20 cellular contexts compared by ENCODE assay signal in genomic region chr14:33163109-33163508, GRCh38.
DNase-seq lines count a peak whose midpoint lies in the region; ATAC-seq, FAIRE-seq and TF ChIP-seq lines count a peak whose summit lies in the region.
"Had no signal": no experiment of that assay in that cellular context is flagged by ENCODE, and none has a peak within 500 bp of the region (broad histone marks: within the 10 kb centered on the region; RNA-seq: fewer than 3 reads in every experiment).

No MANE protein-coding gene starts in this region.

- H3K27me3 ChIP-seq in OCI-LY1 (ENCODE audit: insufficient read depth, low read length) (no peaks in the 10 kb centered on the region), endodermal cell (ENCODE audit: control insufficient read depth, insufficient read depth, low read length, poor library complexity, severe bottlenecking) (no peaks in the 10 kb centered on the region), prostate gland (replicated peaks; ENCODE audit: insufficient read depth) (no peaks in the 10 kb centered on the region)

- H3K27ac ChIP-seq in OCI-LY1 (ENCODE audit: low read depth, low read length, poor library complexity, severe bottlenecking): peak overlapping the region; percentile 92
- H3K27ac ChIP-seq in endodermal cell (ENCODE audit: low read depth, low read length): peak overlapping the region; percentile 6
- H3K27ac ChIP-seq in prostate gland: no peak overlapping the region
- H3K27ac ChIP-seq: C4-2B had no signal

- H4K20me1 ChIP-seq in OCI-LY1 (ENCODE audit: insufficient read depth, low read length): no peaks in the 10 kb centered on the region

- H3K36me3 ChIP-seq in OCI-LY1 (ENCODE audit: insufficient read depth, low read length) (no peaks in the 10 kb centered on the region), endodermal cell (ENCODE audit: control insufficient read depth, insufficient read depth, low read length) (no peaks in the 10 kb centered on the region), prostate gland (no peaks in the 10 kb centered on the region)

- no peaks in the 10 kb centered on the region for H3K79me2 ChIP-seq in OCI-LY1 (ENCODE audit: insufficient read depth, low read length)

- no peak for ATAC-seq in GM21786 (IDR thresholded peaks at IDR 0.05; ENCODE audit: unreplicated experiment)
- ATAC-seq: GM12878, Panc1, SK-N-SH treated with all-trans-retinoic acid at 6 μM for 48 hours had no signal

- TF ChIP-seq CTCF in OCI-LY1 (IDR thresholded peaks at IDR 0.05; ENCODE audit: low read length) (no peak), endodermal cell (conservative IDR thresholded peaks at IDR 0.05) (no peak), prostate gland (IDR thresholded peaks at IDR 0.05) (no peak)

- H2AFZ ChIP-seq in OCI-LY1 (ENCODE audit: low read length): peak overlapping the region; percentile 77; the same call in 1 of the 2 replicates

- peaks cover 48% of the 10 kb centered on the region for H3K4me1 ChIP-seq in OCI-LY1 (ENCODE audit: insufficient read depth, low read length, severe bottlenecking)
- no peaks in the 10 kb centered on the region for H3K4me1 ChIP-seq in endodermal cell (ENCODE audit: control insufficient read depth, insufficient read depth, low read length)
- H3K4me1 ChIP-seq in prostate gland (replicated peaks): no peaks in the 10 kb centered on the region

- H3K36me3 Mint-ChIP-seq in endodermal cell (ENCODE audit: low read depth): no peaks in the 10 kb centered on the region

- no peaks in the 10 kb centered on the region for H3K9me2 ChIP-seq in OCI-LY1 (ENCODE audit: low read depth, low read length)

- no peak for TF ChIP-seq POLR2A in H54 (IDR thresholded peaks at IDR 0.05; ENCODE audit: low read depth, low read length)
- TF ChIP-seq POLR2A in prostate gland (IDR thresholded peaks at IDR 0.05): no peak

- H3F3A ChIP-seq in OCI-LY1 (ENCODE audit: insufficient read depth, low read length): no peaks in the 10 kb centered on the region

- no peaks in the 10 kb centered on the region for H3K9me3 Mint-ChIP-seq in endodermal cell

- peak; percentile 52 for FAIRE-seq in H54 (lab: Jason Lieb, UNC)
- FAIRE-seq: A204.1, GM12878, GM18507, GM19239 had no signal

- DNase-seq in NCI-H146 (lab: John Stamatoyannopoulos, UW) (peak; percentile 29), NCI-H146 treated with DMSO at 0.1 percent for 48 hours (lab: John Stamatoyannopoulos, UW; ENCODE audit: unreplicated experiment) (no peak), H54 (ENCODE audit: insufficient read length, low spot score) (no peak), endodermal cell (no peak), SW480 (ENCODE audit: low spot score) (no peak), prostate gland (ENCODE audit: low spot score) (no peak)
- DNase-seq: DMS153; NCI-H446 treated with DMSO at 0.1 percent for 48 hours; NK-92 treated with Interleukin-12 subunit alpha and Interleukin-12 subunit beta, amount 100 ng/mL, for 24 hours; SHP77 had no signal

- peaks cover 2% of the 10 kb centered on the region for H3K27me3 Mint-ChIP-seq in endodermal cell (ENCODE audit: insufficient read depth)

- no peak overlapping the region for H3K27ac Mint-ChIP-seq in endodermal cell
- H3K27ac Mint-ChIP-seq: T-helper 1 cell treated with Interleukin-12 subunit alpha and Interleukin-12 subunit beta and Interleukin-4 antibody, amounts not matched to agents 30 μg/mL and 1 μg/mL, for 36 hours had no signal

- H3K4me3 ChIP-seq in OCI-LY1 (ENCODE audit: low read depth, low read length, poor library complexity, severe bottlenecking) (peak overlapping the region; percentile 52), endodermal cell (ENCODE audit: low read length) (no peak overlapping the region), prostate gland (no peak overlapping the region)
- H3K4me3 ChIP-seq: GM12878 had no signal

- 89 to 91% methylated on average over 5 of the region's 5 CpGs for WGBS in endodermal cell (ENCODE audit: insufficient coverage in 1 of 2, insufficient read length in 1 of 2), 2 experiments
- 68% methylated on average over 5 of the region's 5 CpGs for WGBS in prostate gland

- no peak overlapping the region for H3K4me3 Mint-ChIP-seq in endodermal cell
- H3K4me3 Mint-ChIP-seq: T-helper 1 cell treated with Interleukin-12 subunit alpha and Interleukin-12 subunit beta and Interleukin-4 antibody, amounts not matched to agents 30 μg/mL and 1 μg/mL, for 36 hours had no signal

- no peaks in the 10 kb centered on the region for H3K4me1 Mint-ChIP-seq in endodermal cell

- no peaks in the 10 kb centered on the region for H3K9me3 ChIP-seq in OCI-LY1 (ENCODE audit: low read length)
- no peaks in the 10 kb centered on the region for H3K9me3 ChIP-seq in endodermal cell (ENCODE audit: control insufficient read depth, low read length)
- H3K9me3 ChIP-seq in prostate gland: no peaks in the 10 kb centered on the region

- intact Hi-C loops in prostate gland (cut with DNase I): no loop called here

- H3K9ac ChIP-seq in OCI-LY1 (ENCODE audit: low read length): peak overlapping the region; percentile 56
- H3K9ac ChIP-seq in endodermal cell (ENCODE audit: extremely low read depth, low read length, poor library complexity, severe bottlenecking): no peak overlapping the region

- peak overlapping the region; percentile 77 for H3K4me2 ChIP-seq in OCI-LY1 (ENCODE audit: low read length)

Comparison
In these comparisons a context has a peak if more than half of its experiments do, and no peak if none do; other contexts are left out.
1. H3K27ac ChIP-seq: peak in OCI-LY1 (single experiment) and endodermal cell (single experiment); none in prostate gland (0 of 2).